ENCODE assay signal across 18 cellular contexts in genomic region chr7:47691974-47692373, GRCh38.
DNase-seq lines count a peak whose midpoint lies in the region; ATAC-seq, FAIRE-seq and TF ChIP-seq lines count a peak whose summit lies in the region.
"Had no signal": no experiment of that assay in that cellular context is flagged by ENCODE, and none has a peak within 500 bp of the region (broad histone marks: within the 10 kb centered on the region; RNA-seq: fewer than 3 reads in every experiment).

No MANE protein-coding gene starts in this region.

- no peaks in the 10 kb centered on the region for H3K9me3 Mint-ChIP-seq in chondrocyte (ENCODE audit: low read depth)
- no peaks in the 10 kb centered on the region for H3K9me3 Mint-ChIP-seq in neural crest cell
- H3K9me3 Mint-ChIP-seq: HFFc6 had no signal

- DNase-seq in chondrocyte (ENCODE audit: low spot score) = no peak
- DNase-seq in neural crest cell (ENCODE audit: low read depth, low spot score) = no peak
- DNase-seq in suprapubic skin (ENCODE audit: low spot score in 2 of 2) = no peak
- no peak for DNase-seq in germinal center (ENCODE audit: low spot score)
- DNase-seq: DMS 273 treated with DMSO at 0.1 percent for 48 hours, KBM-7, NCI-H1436, NCI-H2029 treated with DMSO at 0.1 percent for 48 hours, NCI-H524, SHP77 treated with DMSO at 0.1 percent for 48 hours had no signal

- H3K36me3 ChIP-seq in suprapubic skin = no peaks in the 10 kb centered on the region
- H3K36me3 ChIP-seq: BLaER1 treated with 17β-estradiol and CSF1 and Interleukin-3, amounts not matched to agents 10 nM and 100 nM had no signal

- peak overlapping the region; percentile 97 for H3K27ac Mint-ChIP-seq in chondrocyte (ENCODE audit: unreplicated experiment)
- peak overlapping the region; percentile 27 for H3K27ac Mint-ChIP-seq in neural crest cell (ENCODE audit: unreplicated experiment)

- H3K4me1 Mint-ChIP-seq in chondrocyte (ENCODE audit: low read depth) = peaks cover 47% of the 10 kb centered on the region
- peaks cover 34% of the 10 kb centered on the region for H3K4me1 Mint-ChIP-seq in neural crest cell

- FAIRE-seq in G401.6 (lab: Jason Lieb, UNC) = peak; percentile 58
- FAIRE-seq: A204.1, H54 had no signal

- H3K4me1 ChIP-seq in suprapubic skin = peaks cover 16% of the 10 kb centered on the region

- H3K9me3 ChIP-seq in suprapubic skin = no peaks in the 10 kb centered on the region
- H3K9me3 ChIP-seq: BLaER1 treated with 17β-estradiol and CSF1 and Interleukin-3, amounts not matched to agents 10 nM and 100 nM had no signal

- no peak for TF ChIP-seq POLR2A in suprapubic skin (IDR thresholded peaks at IDR 0.05)

- H3K27ac ChIP-seq in suprapubic skin = peak overlapping the region; percentile 58
- H3K27ac ChIP-seq: BLaER1 treated with 17β-estradiol and CSF1 and Interleukin-3, amounts not matched to agents 10 nM and 100 nM had no signal

- no peak for ATAC-seq in GM21528 (IDR thresholded peaks at IDR 0.05; ENCODE audit: low FRiP score, unreplicated experiment)
- ATAC-seq in GM21515 (IDR thresholded peaks at IDR 0.05; ENCODE audit: unreplicated experiment) = no peak
- no peak for ATAC-seq in GM21723 (IDR thresholded peaks at IDR 0.05; ENCODE audit: unreplicated experiment)

- no peak for TF ChIP-seq EP300 in suprapubic skin (IDR thresholded peaks at IDR 0.05)

- H3K27me3 Mint-ChIP-seq in chondrocyte (ENCODE audit: low read depth) (no peaks in the 10 kb centered on the region), neural crest cell (ENCODE audit: low read depth) (no peaks in the 10 kb centered on the region)

- no peak overlapping the region for H3K4me3 ChIP-seq in suprapubic skin
- H3K4me3 ChIP-seq: BLaER1 treated with 17β-estradiol and CSF1 and Interleukin-3, amounts not matched to agents 10 nM and 100 nM had no signal

- no peak for TF ChIP-seq CTCF in chondrocyte (IDR thresholded peaks at IDR 0.05)
- no peak for TF ChIP-seq CTCF in neural crest cell (conservative IDR thresholded peaks at IDR 0.05)
- no peak for TF ChIP-seq CTCF in suprapubic skin (IDR thresholded peaks at IDR 0.05)

- peak overlapping the region; percentile 5 for H3K4me3 Mint-ChIP-seq in chondrocyte (ENCODE audit: unreplicated experiment)
- no peak overlapping the region for H3K4me3 Mint-ChIP-seq in neural crest cell

- H3K27me3 ChIP-seq in suprapubic skin = no peaks in the 10 kb centered on the region
- H3K27me3 ChIP-seq: BLaER1 treated with 17β-estradiol and CSF1 and Interleukin-3, amounts not matched to agents 10 nM and 100 nM had no signal

- H3K36me3 Mint-ChIP-seq in chondrocyte (ENCODE audit: low read depth) = peaks cover 1% of the 10 kb centered on the region
- H3K36me3 Mint-ChIP-seq in neural crest cell (ENCODE audit: low read depth) = no peaks in the 10 kb centered on the region
